1 cellular context compared by ENCODE assay signal in genomic region chr20:63537525-63538203, GRCh38.
TF ChIP-seq lines count a peak whose summit lies in the region.

No MANE protein-coding gene starts in this region.

TF ChIP-seq in HepG2, 621 proteins besides CTCF, POLR2A, EP300 and RAD21 (continued from another document and continues in another):
- TF ChIP-seq ARID5B (CRISPR knock-in tag; IDR thresholded peaks at IDR 0.05) (peak; percentile 80), TEAD2 (CRISPR knock-in tag; IDR thresholded peaks at IDR 0.05) (no peak), ETS1 (CRISPR knock-in tag; IDR thresholded peaks at IDR 0.05) (no peak; the same call in 1 of the 2 replicates), KAT8 (CRISPR knock-in tag; IDR thresholded peaks at IDR 0.05) (peak; percentile 91), ZSCAN30 (CRISPR knock-in tag; IDR thresholded peaks at IDR 0.05) (no peak), REPIN1 (CRISPR knock-in tag; IDR thresholded peaks at IDR 0.05; ENCODE audit: borderline replicate concordance, low read depth) (peak; percentile 97; the same call in 1 of the 2 replicates), XRCC5 (optimal IDR thresholded peaks at IDR 0.05; ENCODE audit: low read length) (peak; percentile 90), IKZF5 (CRISPR knock-in tag; IDR thresholded peaks at IDR 0.05) (peak; percentile 85), ZNF431 (CRISPR knock-in tag; IDR thresholded peaks at IDR 0.05; ENCODE audit: borderline replicate concordance, low read depth) (peak; percentile 80), ZNF335 (CRISPR knock-in tag; IDR thresholded peaks at IDR 0.05) (peak; percentile 97), ZNF772 (CRISPR knock-in tag; IDR thresholded peaks at IDR 0.05) (peak; percentile 59; the same call in 1 of the 2 replicates), HMGA1 (CRISPR knock-in tag; conservative IDR thresholded peaks at IDR 0.05) (no peak), ZNF256 (CRISPR knock-in tag; conservative IDR thresholded peaks at IDR 0.05) (no peak), EHMT2 (IDR thresholded peaks at IDR 0.05; ENCODE audit: borderline replicate concordance, low read depth, low read length) (no peak), KDM5B (CRISPR knock-in tag; IDR thresholded peaks at IDR 0.05; ENCODE audit: borderline replicate concordance) (peak; percentile 96), ZNF609 (CRISPR knock-in tag; IDR thresholded peaks at IDR 0.05; ENCODE audit: borderline replicate concordance) (peak; percentile 25; the same call in 1 of the 2 replicates), ZNF670 (CRISPR knock-in tag; IDR thresholded peaks at IDR 0.05; ENCODE audit: borderline replicate concordance) (peak; percentile 93), ZZZ3 (CRISPR knock-in tag; IDR thresholded peaks at IDR 0.05; ENCODE audit: borderline replicate concordance) (peak; percentile 80; the same call in 1 of the 2 replicates), ZFP62 (CRISPR knock-in tag; IDR thresholded peaks at IDR 0.05) (no peak), MIXL1 (CRISPR knock-in tag; IDR thresholded peaks at IDR 0.05) (0 out of 2 replicates have a peak, but pooled peaks have one; percentile 43), YEATS2 (CRISPR knock-in tag; IDR thresholded peaks at IDR 0.05; ENCODE audit: borderline replicate concordance) (peak; percentile 84), ZNF660 (CRISPR knock-in tag; IDR thresholded peaks at IDR 0.05; ENCODE audit: borderline replicate concordance, low read depth) (peak; percentile 71; the same call in 1 of the 2 replicates), ELK4 (CRISPR knock-in tag; IDR thresholded peaks at IDR 0.05; ENCODE audit: borderline replicate concordance) (no peak; the same call in 1 of the 2 replicates), ZMAT3 (CRISPR knock-in tag; conservative IDR thresholded peaks at IDR 0.05) (peak; percentile 90; the same call in 1 of the 2 replicates), IKZF1 (IDR thresholded peaks at IDR 0.05) (no peak), ZBTB42 (CRISPR knock-in tag; IDR thresholded peaks at IDR 0.05) (peak; percentile 47; the same call in 1 of the 2 replicates), ZNF318 (CRISPR knock-in tag; IDR thresholded peaks at IDR 0.05) (no peak; the same call in 1 of the 2 replicates), ZBTB10 (CRISPR knock-in tag; IDR thresholded peaks at IDR 0.05; ENCODE audit: borderline replicate concordance) (peak; percentile 100), SMAD9 (CRISPR knock-in tag; IDR thresholded peaks at IDR 0.05) (no peak), ZNF546 (CRISPR knock-in tag; conservative IDR thresholded peaks at IDR 0.05) (no peak; the same call in 1 of the 2 replicates)
